Comparison of ENCODE assay signal across 8 cellular contexts in the genomic region with DNA sequence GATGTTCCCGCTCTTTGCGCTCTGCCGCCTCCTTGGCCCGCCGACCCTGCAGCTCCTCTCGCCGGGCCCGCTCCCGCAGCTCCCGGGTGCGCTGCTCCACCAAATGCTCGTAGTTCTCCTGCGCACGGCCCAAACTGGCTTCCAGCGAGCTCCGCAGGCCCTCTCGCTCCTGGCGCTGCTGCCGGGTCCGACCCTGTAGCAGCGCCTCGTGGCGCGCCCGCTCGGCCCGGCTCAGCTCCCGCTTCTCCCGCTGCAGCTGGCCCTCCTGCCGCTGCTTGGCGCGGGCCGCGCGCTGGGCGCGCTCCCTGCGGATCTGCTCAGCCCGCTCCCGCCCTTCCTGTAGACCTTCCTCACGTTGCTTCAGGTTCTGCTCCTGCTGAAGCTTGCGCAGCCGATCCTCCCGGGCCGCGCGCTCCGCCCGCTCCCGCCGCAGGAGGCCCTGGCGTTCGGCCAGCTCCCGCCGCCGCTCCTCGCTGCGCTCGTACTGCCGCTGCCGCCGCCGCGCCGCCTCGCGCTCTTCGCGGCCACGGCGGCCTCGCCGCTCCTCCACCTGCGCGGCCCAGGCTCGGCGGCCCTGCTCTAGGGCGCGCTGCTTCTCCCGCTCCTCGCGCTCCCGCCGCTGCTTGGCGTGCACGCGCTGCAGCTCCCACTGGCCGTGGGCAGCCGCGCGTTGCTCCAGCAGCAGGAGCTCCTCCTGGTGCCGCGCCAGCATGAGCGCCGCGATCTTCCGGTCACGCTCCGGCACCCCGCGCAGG. TPM values are rescaled to one million over a fixed set of nuclear protein-coding genes. Genes with fewer than 3 reads are reported as not detected.
DNase-seq lines count a peak whose midpoint lies in the region; ATAC-seq and TF ChIP-seq lines count a peak whose summit lies in the region.

No MANE protein-coding gene starts in this region.

- H3K27ac Mint-ChIP-seq in central memory CD8-positive, alpha-beta T cell (ENCODE audit: low read depth), result no peak overlapping the region
- no peak overlapping the region for H3K27ac Mint-ChIP-seq in chondrocyte (ENCODE audit: unreplicated experiment)

- peak overlapping the region; percentile 64 for H3K4me3 Mint-ChIP-seq in central memory CD8-positive, alpha-beta T cell
- no peak overlapping the region for H3K4me3 Mint-ChIP-seq in chondrocyte (ENCODE audit: unreplicated experiment)

- H3K9me3 ChIP-seq in AG04450 (ENCODE audit: control insufficient read depth, insufficient read depth, low read length) (peaks cover 4% of the 10 kb centered on the region), lung (ENCODE audit: control insufficient read depth in 2 of 2, insufficient read depth in 1 of 2, low read length in 1 of 2) (peaks cover 0 to 12% of the 10 kb centered on the region in 2 donors)

- CTCF ChIA-PET in AG04450 (lab: Charles Lee), result interaction anchor here (0.8 to 2.9 kb wide), 6 partner anchors 12 to 332 kb away, joined by 3 to 17 read pairs (median 4); no protein-coding TSS in a partner anchor

- TF ChIP-seq CTCF in AG04450 (IDR thresholded peaks at IDR 0.05; ENCODE audit: low read depth, low read length) (no peak), lung (IDR thresholded peaks at IDR 0.05; ENCODE audit: control extremely low read depth, extremely low read depth) (no peak), chondrocyte (IDR thresholded peaks at IDR 0.05) (no peak)

- H3K36me3 Mint-ChIP-seq in central memory CD8-positive, alpha-beta T cell (ENCODE audit: insufficient read depth), result no peaks in the 10 kb centered on the region
- no peaks in the 10 kb centered on the region for H3K36me3 Mint-ChIP-seq in chondrocyte (ENCODE audit: low read depth)

- TF ChIP-seq EP300 in Ishikawa (IDR thresholded peaks at IDR 0.05; ENCODE audit: borderline replicate concordance), result no peak

- peaks cover 0 to 30% of the 10 kb centered on the region in 2 donors for H3K4me1 ChIP-seq in lung (ENCODE audit: control insufficient read depth in 2 of 2, insufficient read depth in 2 of 2, low read length in 2 of 2)

- DNase-seq in AG04450 (ENCODE audit: low read depth, low spot score), result no peak
- DNase-seq in central memory CD8-positive, alpha-beta T cell (ENCODE audit: low spot score in 2 of 2), result no peak
- DNase-seq in lung (ENCODE audit: low spot score), result no peak
- no peak for DNase-seq in chondrocyte (ENCODE audit: low spot score)
- DNase-seq in NCI-H446 treated with DMSO at 0.1 percent for 48 hours (lab: John Stamatoyannopoulos, UW), result no peak
- DNase-seq in NCI-H2171 (lab: John Stamatoyannopoulos, UW), result no peak

- no peaks in the 10 kb centered on the region for H3K9me3 Mint-ChIP-seq in central memory CD8-positive, alpha-beta T cell
- no peaks in the 10 kb centered on the region for H3K9me3 Mint-ChIP-seq in chondrocyte (ENCODE audit: low read depth)

- H3K4me1 Mint-ChIP-seq in central memory CD8-positive, alpha-beta T cell, result peaks cover 12% of the 10 kb centered on the region
- H3K4me1 Mint-ChIP-seq in chondrocyte (ENCODE audit: low read depth), result peaks cover 5% of the 10 kb centered on the region

- POLR2A ChIA-PET in AG04450 (lab: Yijun Ruan, JAX), result interaction anchor here (1.2 kb wide), 1 partner anchor 19 kb away, joined by 3 read pairs; no protein-coding TSS in a partner anchor

- WGBS in lung, 2 donors, result 3% methylated on average over 63 to 101 of the region's 101 CpGs

- H3K4me3 ChIP-seq in AG04450 (ENCODE audit: low read depth, low read length) (peak overlapping the region; percentile 46), lung (peak overlapping the region; percentile 4)

- H3K27me3 ChIP-seq in AG04450 (ENCODE audit: control insufficient read depth, insufficient read depth, low read length) (peaks cover 82% of the 10 kb centered on the region), lung (ENCODE audit: control insufficient read depth, insufficient read depth) (peaks cover 20% of the 10 kb centered on the region)

- H3K36me3 ChIP-seq in lung (ENCODE audit: control insufficient read depth in 2 of 2, insufficient read depth in 2 of 2, low read length in 2 of 2), result no peaks in the 10 kb centered on the region

- H3K27ac ChIP-seq in AG04450 (ENCODE audit: low read depth, low read length), result no peak overlapping the region
- no peak overlapping the region for H3K27ac ChIP-seq in lung (ENCODE audit: low read depth in 1 of 2, low read length in 1 of 2)

- peaks cover 81% of the 10 kb centered on the region for H3K27me3 Mint-ChIP-seq in central memory CD8-positive, alpha-beta T cell
- H3K27me3 Mint-ChIP-seq in chondrocyte (ENCODE audit: low read depth), result peaks cover 60% of the 10 kb centered on the region

- ATAC-seq in central memory CD8-positive, alpha-beta T cell (replicated peaks; ENCODE audit: extremely low read depth, poor library complexity, severe bottlenecking), result no peak
- no peak for ATAC-seq in lung (ENCODE audit: insufficient read depth, low FRiP score)
- no peak for ATAC-seq in GM19324 (IDR thresholded peaks at IDR 0.05; ENCODE audit: low FRiP score, unreplicated experiment)

- TF ChIP-seq RAD21 in Ishikawa (IDR thresholded peaks at IDR 0.05; ENCODE audit: low read depth), result no peak

TF ChIP-seq in Ishikawa, 13 proteins besides CTCF, POLR2A, EP300 and RAD21:
- TF ChIP-seq FOXM1 (IDR thresholded peaks at IDR 0.05; ENCODE audit: borderline replicate concordance, low read depth), result no peak
- 0 out of 2 replicates have a peak, but pooled peaks have one; percentile 20 for TF ChIP-seq TAF1 (IDR thresholded peaks at IDR 0.05; ENCODE audit: low read depth)
- TF ChIP-seq CEBPB (IDR thresholded peaks at IDR 0.05), result no peak
- TF ChIP-seq, protein P1, sequence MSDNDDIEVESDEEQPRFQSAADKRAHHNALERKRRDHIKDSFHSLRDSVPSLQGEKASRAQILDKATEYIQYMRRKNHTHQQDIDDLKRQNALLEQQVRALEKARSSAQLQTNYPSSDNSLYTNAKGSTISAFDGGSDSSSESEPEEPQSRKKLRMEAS (IDR thresholded peaks at IDR 0.05), result peak; percentile 63
- no peak for TF ChIP-seq EGR1 (IDR thresholded peaks at IDR 0.05)
- peak; percentile 83 for TF ChIP-seq NFIC (IDR thresholded peaks at IDR 0.05)
- no peak for TF ChIP-seq TCF12 (IDR thresholded peaks at IDR 0.05; ENCODE audit: low read depth)
- TF ChIP-seq YY1 (IDR thresholded peaks at IDR 0.05; ENCODE audit: low read depth), result no peak
- TF ChIP-seq, protein P2, sequence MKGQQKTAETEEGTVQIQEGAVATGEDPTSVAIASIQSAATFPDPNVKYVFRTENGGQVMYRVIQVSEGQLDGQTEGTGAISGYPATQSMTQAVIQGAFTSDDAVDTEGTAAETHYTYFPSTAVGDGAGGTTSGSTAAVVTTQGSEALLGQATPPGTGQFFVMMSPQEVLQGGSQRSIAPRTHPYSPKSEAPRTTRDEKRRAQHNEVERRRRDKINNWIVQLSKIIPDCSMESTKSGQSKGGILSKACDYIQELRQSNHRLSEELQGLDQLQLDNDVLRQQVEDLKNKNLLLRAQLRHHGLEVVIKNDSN (IDR thresholded peaks at IDR 0.05), result no peak; the same call in 1 of the 2 replicates
- no peak for TF ChIP-seq CREB1 (IDR thresholded peaks at IDR 0.05; ENCODE audit: low read depth)

RNA-seq across cellular contexts. Expression of a gene that starts 2.6 kb away (rescaled TPM):
- not detected in 2 replicates for polyA plus RNA-seq in AG04450 (2011; rRNA removed)
- 0.05 TPM in 1 of 2 replicates, not detected in the other for polyA minus RNA-seq in AG04450 (2011; rRNA and poly(A)+ RNA removed)
- total RNA-seq in lung, result not detected
- under 1 TPM in 1 of 2 donors, not detected in 1; 0.01 TPM for polyA plus RNA-seq in lung
- total RNA-seq in chondrocyte, result not detected in 3 replicates

RNA-seq across cellular contexts. Expression of a gene that starts 39.3 kb away (rescaled TPM):
- polyA plus RNA-seq in AG04450 (2011; rRNA removed) (14.4 and 16.3 TPM in 2 replicates), lung (10 to 100 TPM; 16.0 to 70.7 TPM)
- 20.5 and 26.1 TPM in 2 replicates for polyA minus RNA-seq in AG04450 (2011; rRNA and poly(A)+ RNA removed)
- total RNA-seq in lung (10 to 100 TPM; 51.3 to 75.1 TPM), chondrocyte (49.1 to 51.6 TPM (median 49.3 TPM) in 3 replicates)
